In genomic region chr15:51731549-51732267, GRCh38 we compare ENCODE assay signal across 8 cellular contexts.
DNase-seq lines count a peak whose midpoint lies in the region; ATAC-seq and TF ChIP-seq lines count a peak whose summit lies in the region.

No MANE protein-coding gene starts in this region.

- H3K27ac ChIP-seq in BLaER1, result peak overlapping the region; percentile 82
- H3K27ac ChIP-seq in duodenal mucosa (ENCODE audit: low read depth, low read length), result peak overlapping the region; percentile 49

- TF ChIP-seq POLR2A in GM19099 (IDR thresholded peaks at IDR 0.05; ENCODE audit: extremely low read depth, insufficient read length, low read depth), result peak; percentile 56

- H3K9me3 ChIP-seq in BLaER1 (no peaks in the 10 kb centered on the region), duodenal mucosa (ENCODE audit: control insufficient read depth in 1 of 2, low read length in 2 of 2) (no peaks in the 10 kb centered on the region)

- H3K4me1 ChIP-seq in BLaER1 (peaks cover 99% of the 10 kb centered on the region), duodenal mucosa (ENCODE audit: control insufficient read depth in 1 of 2, insufficient read depth in 2 of 2, low read length in 2 of 2) (peaks cover 48 to 61% of the 10 kb centered on the region in 2 donors)

- no peak overlapping the region for H3K4me3 Mint-ChIP-seq in nephron progenitor cell

- peak; percentile 57 for ATAC-seq in HG03159 (IDR thresholded peaks at IDR 0.05; ENCODE audit: unreplicated experiment)

- no peaks in the 10 kb centered on the region for H3K36me3 Mint-ChIP-seq in nephron progenitor cell (ENCODE audit: low read depth)

- H3K27me3 Mint-ChIP-seq in nephron progenitor cell (ENCODE audit: low read depth, poor library complexity), result peaks cover 28% of the 10 kb centered on the region

- TF ChIP-seq CTCF in nephron progenitor cell (IDR thresholded peaks at IDR 0.05), result no peak

- peaks cover 59% of the 10 kb centered on the region for H4K20me1 ChIP-seq in BLaER1

- H3K4me2 ChIP-seq in BLaER1, result peak overlapping the region; percentile 91

- H3K27me3 ChIP-seq in BLaER1 (no peaks in the 10 kb centered on the region), duodenal mucosa (ENCODE audit: control insufficient read depth in 1 of 2, insufficient read depth in 2 of 2, low read length in 2 of 2) (no peaks in the 10 kb centered on the region)

- H3K4me1 Mint-ChIP-seq in nephron progenitor cell, result peaks cover 8% of the 10 kb centered on the region

- H3K36me3 ChIP-seq in BLaER1 (0 out of 2 replicates have a peak, but pooled peaks cover 5% of the 10 kb centered on the region), duodenal mucosa (ENCODE audit: control insufficient read depth in 1 of 2, insufficient read depth in 2 of 2, low read length in 2 of 2) (no peaks in the 10 kb centered on the region)

- DNase-seq in T-helper 1 cell (peak in 4 of 5 donors; percentile 8 to 62 (median 25)), nephron progenitor cell (no peak), middle frontal gyrus (ENCODE audit: extremely low spot score, low spot score) (no peak), iPS-NIHi7 (ENCODE audit: extremely low spot score) (no peak)

- H3K27ac Mint-ChIP-seq in nephron progenitor cell, result peak overlapping the region; percentile 76

- H3K4me3 ChIP-seq in BLaER1 (peak overlapping the region; percentile 55), duodenal mucosa (ENCODE audit: low read depth in 1 of 2, low read length in 2 of 2) (peak overlapping the region; percentile 64 to 69)

- H3K9ac ChIP-seq in BLaER1 (peak overlapping the region; percentile 64), duodenal mucosa (ENCODE audit: low read depth in 1 of 2, low read length in 2 of 2) (peak overlapping the region; percentile 59 to 61)

- H3K9me3 Mint-ChIP-seq in nephron progenitor cell, result no peaks in the 10 kb centered on the region

Comparison
In these comparisons a context has a peak if more than half of its experiments do, and no peak if none do; other contexts are left out.
1. DNase-seq: peak in T-helper 1 cell (4 of 5); none in nephron progenitor cell (single experiment), middle frontal gyrus (single experiment) and iPS-NIHi7 (single experiment).